ENCODE assay signal across 8 cellular contexts in genomic region chr17:57874058-57874419, GRCh38. TPM values are rescaled to one million over a fixed set of nuclear protein-coding genes. Genes with fewer than 3 reads are reported as not detected.
DNase-seq lines count a peak whose midpoint lies in the region; ATAC-seq and TF ChIP-seq lines count a peak whose summit lies in the region.

No MANE protein-coding gene starts in this region.

- peaks cover 73% of the 10 kb centered on the region for H3K4me1 Mint-ChIP-seq in chondrocyte (ENCODE audit: low read depth)

- 20 to 38% methylated on average over 7 of the region's 7 CpGs for WGBS in heart right ventricle, 2 donors

- peak overlapping the region; percentile 97 for H3K27ac Mint-ChIP-seq in chondrocyte (ENCODE audit: unreplicated experiment)

- ATAC-seq in heart right ventricle (peak in 1 of 8 donors; percentile 2), left cardiac atrium (no peak), upper lobe of right lung (no peak), HG03175 (IDR thresholded peaks at IDR 0.05; ENCODE audit: unreplicated experiment) (no peak)

- peak overlapping the region; percentile 36 for H3K9ac ChIP-seq in muscle layer of colon (ENCODE audit: low read length)

- DNase-seq in heart right ventricle (no peak), left cardiac atrium (no peak), chondrocyte (ENCODE audit: low spot score) (no peak), upper lobe of right lung (no peak), HPDE6-E6E7 (ENCODE audit: extremely low spot score) (no peak), NCI-H69 (lab: John Stamatoyannopoulos, UW) (no peak)

- H3K4me1 ChIP-seq in heart right ventricle (peaks cover 38 to 85% (median 69%) of the 10 kb centered on the region in 9 donors), muscle layer of colon (ENCODE audit: insufficient read depth, low read length) (peaks cover 83% of the 10 kb centered on the region), upper lobe of right lung (peaks cover 36% of the 10 kb centered on the region)

- intact Hi-C loops in heart right ventricle (cut with DNase I) (loop anchor here in 2 of 10 donors (2.0 to 5.0 kb wide), 2 partner anchors 21 to 118 kb away; no protein-coding TSS in a partner anchor), left cardiac atrium (cut with DNase I) (no loop called here), upper lobe of right lung (cut with DNase I) (loop anchor here (5.0 kb wide), 1 partner anchor 118 kb away; no protein-coding TSS in a partner anchor)

- no peaks in the 10 kb centered on the region for H3K9me3 ChIP-seq in heart right ventricle
- no peaks in the 10 kb centered on the region for H3K9me3 ChIP-seq in muscle layer of colon (ENCODE audit: low read length)
- H3K9me3 ChIP-seq in upper lobe of right lung, result no peaks in the 10 kb centered on the region

- peak overlapping the region; percentile 44 to 94 (median 87) for H3K27ac ChIP-seq in heart right ventricle
- peak overlapping the region; percentile 88 for H3K27ac ChIP-seq in muscle layer of colon (ENCODE audit: low read depth, low read length)
- peak overlapping the region; percentile 80 for H3K27ac ChIP-seq in upper lobe of right lung

- peaks cover 0 to 79% (median 36%) of the 10 kb centered on the region in 9 donors for H3K36me3 ChIP-seq in heart right ventricle
- H3K36me3 ChIP-seq in muscle layer of colon (ENCODE audit: insufficient read depth, low read length), result peaks cover 71% of the 10 kb centered on the region
- H3K36me3 ChIP-seq in upper lobe of right lung, result peaks cover 29% of the 10 kb centered on the region

- TF ChIP-seq CTCF in heart right ventricle (IDR thresholded peaks at IDR 0.05) (no peak), chondrocyte (IDR thresholded peaks at IDR 0.05) (no peak), upper lobe of right lung (IDR thresholded peaks at IDR 0.05) (no peak)

- no peaks in the 10 kb centered on the region for H3K9me3 Mint-ChIP-seq in chondrocyte (ENCODE audit: low read depth)

- no peaks in the 10 kb centered on the region for H3K27me3 ChIP-seq in heart right ventricle
- H3K27me3 ChIP-seq in muscle layer of colon (ENCODE audit: control insufficient read depth in 1 of 2, insufficient read depth in 2 of 2, low read length in 2 of 2), result no peaks in the 10 kb centered on the region
- no peaks in the 10 kb centered on the region for H3K27me3 ChIP-seq in upper lobe of right lung

- H3K36me3 Mint-ChIP-seq in chondrocyte (ENCODE audit: low read depth), result peaks cover 16% of the 10 kb centered on the region

- H3K4me3 ChIP-seq in heart right ventricle (peak overlapping the region in 7 of 10 donors; percentile 9 to 34 (median 27)), muscle layer of colon (ENCODE audit: low read depth in 1 of 2, low read length in 2 of 2) (peak overlapping the region in 1 of 2 donors; percentile 10), upper lobe of right lung (peak overlapping the region; percentile 21)

- H3K4me3 Mint-ChIP-seq in chondrocyte (ENCODE audit: unreplicated experiment), result no peak overlapping the region

- no peaks in the 10 kb centered on the region for H3K27me3 Mint-ChIP-seq in chondrocyte (ENCODE audit: low read depth)

RNA-seq across cellular contexts. Expression of gene MRPS23, which starts 24.2 kb away (rescaled TPM):
- total RNA-seq in heart right ventricle (100 to 1,000 TPM in 2 of 10 donors, 10 to 100 TPM in 8; 61.2 to 103 (median 75.5) TPM), left cardiac atrium (10 to 100 TPM; 45.2 to 55.8 TPM), chondrocyte (30.3 to 33.3 TPM (median 33.1 TPM) in 3 replicates), upper lobe of right lung (36.0 TPM)
- polyA plus RNA-seq in heart right ventricle, result 100 to 1,000 TPM in 1 of 2 donors, 1 to 10 TPM in 1; 9.9 to 132 TPM
